In the genomic region with DNA sequence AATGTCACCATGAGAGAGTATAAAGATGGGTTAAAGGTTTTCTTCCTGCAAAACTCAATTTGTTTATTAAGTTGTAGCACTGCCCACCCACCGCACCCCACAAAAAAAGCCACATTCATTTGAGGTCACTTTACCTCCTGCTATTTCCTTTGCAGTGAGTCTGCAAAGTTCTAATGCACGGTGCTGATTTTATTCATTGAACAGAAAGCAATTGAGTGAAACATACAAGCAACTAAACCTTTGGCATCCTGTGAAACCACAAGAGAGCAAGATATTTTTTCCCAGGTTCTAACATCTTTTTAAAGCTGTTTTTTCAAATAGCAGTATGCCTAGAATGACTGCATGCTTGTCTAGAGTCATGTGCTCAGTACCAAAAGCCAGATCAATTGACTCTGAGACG, we compare ENCODE assay signal across 11 cellular contexts. TPM values are rescaled to one million over a fixed set of nuclear protein-coding genes. Genes with fewer than 3 reads are reported as not detected.
A peak's percentile ranks its signal among the peaks of the same experiment; 100 is the strongest.
DNase-seq lines count a peak whose midpoint lies in the region; ATAC-seq, FAIRE-seq and TF ChIP-seq lines count a peak whose summit lies in the region.
"Had no signal": no experiment of that assay in that cellular context is flagged by ENCODE, and none has a peak within 500 bp of the region (broad histone marks: within the 10 kb centered on the region; RNA-seq: fewer than 3 reads in every experiment).

No MANE protein-coding gene starts in this region.

- no peaks in the 10 kb centered on the region for H3K9me2 ChIP-seq in OCI-LY7 (ENCODE audit: insufficient read depth, low read length)

- H3K4me3 ChIP-seq in astrocyte of the spinal cord (ENCODE audit: low read depth, low read length): no peak overlapping the region
- H3K4me3 ChIP-seq in OCI-LY7 (ENCODE audit: low read depth, low read length, poor library complexity, severe bottlenecking): no peak overlapping the region
- H3K4me3 ChIP-seq: MG63 had no signal

- peak; percentile 4 for DNase-seq in stimulated activated CD8-positive, alpha-beta memory T cell treated with anti-CD3 and anti-CD28 coated beads, Interleukin-4, amount 100 ng/mL, for 24 hours (ENCODE audit: low read depth)
- DNase-seq in stimulated activated CD8-positive, alpha-beta memory T cell treated with anti-CD3 and anti-CD28 coated beads, Interleukin-4, amount 100 ng/mL, for 48 hours: no peak
- peak; percentile 91 for DNase-seq in astrocyte of the spinal cord (ENCODE audit: low read depth, low spot score)
- DNase-seq in OCI-LY7 (ENCODE audit: low spot score): no peak
- DNase-seq in globus pallidus (ENCODE audit: low spot score): no peak
- DNase-seq in urothelium cell line (ENCODE audit: low spot score): no peak
- DNase-seq: COR-L47, MG63 had no signal

- FAIRE-seq in urothelium cell line (lab: Jason Lieb, UNC): no peak
- FAIRE-seq: islet of Langerhans had no signal

- no peaks in the 10 kb centered on the region for H3K4me1 ChIP-seq in OCI-LY7 (ENCODE audit: insufficient read depth, low read length, poor library complexity, severe bottlenecking)

- no peak overlapping the region for H3K4me2 ChIP-seq in OCI-LY7 (ENCODE audit: low read length)

- POLR2A ChIA-PET in OCI-LY7 (lab: Charles Lee): interaction anchor here (0.6 to 0.7 kb wide), 3 partner anchors 110 to 781 kb away, joined by 3 to 5 read pairs (median 3); no protein-coding TSS in a partner anchor

- ATAC-seq in HG03439 (IDR thresholded peaks at IDR 0.05; ENCODE audit: unreplicated experiment): peak; percentile 38
- no peak for ATAC-seq in HG03354 (IDR thresholded peaks at IDR 0.05; ENCODE audit: poor library complexity, severe bottlenecking, unreplicated experiment)

- CTCF ChIA-PET in OCI-LY7 (lab: Charles Lee; ENCODE audit: unreplicated experiment): no interaction called here

- no peaks in the 10 kb centered on the region for H3K36me3 ChIP-seq in OCI-LY7 (ENCODE audit: insufficient read depth, low read length)

- no TSS peak for BruUV-seq in OCI-LY7 (replicated peaks; lab: Mats Ljungman, UMichigan)

- in situ Hi-C loops in astrocyte of the spinal cord (cut with HindIII; ENCODE audit: low sequenced_read_pairs): no loop called here

- H2AFZ ChIP-seq in OCI-LY7 (ENCODE audit: low read length): no peak overlapping the region

- intact Hi-C loops in OCI-LY7 (cut with micrococcal nuclease; ENCODE audit: unreplicated experiment): no loop called here

- no peaks in the 10 kb centered on the region for H3K79me2 ChIP-seq in OCI-LY7 (ENCODE audit: insufficient read depth, low read depth, low read length)

- TF ChIP-seq CTCF in astrocyte of the spinal cord (IDR thresholded peaks at IDR 0.05; ENCODE audit: low read depth, low read length) (no peak), OCI-LY7 (conservative IDR thresholded peaks at IDR 0.05; ENCODE audit: low read length) (no peak)

- H3K27ac ChIP-seq in OCI-LY7 (ENCODE audit: low read depth, low read length, poor library complexity, severe bottlenecking): no peak overlapping the region

- no peaks in the 10 kb centered on the region for H4K20me1 ChIP-seq in OCI-LY7 (ENCODE audit: insufficient read depth, low read length)

- no peaks in the 10 kb centered on the region for H3K9me3 ChIP-seq in OCI-LY7 (ENCODE audit: low read length)
- H3K9me3 ChIP-seq: MG63 had no signal

RNA-seq across cellular contexts. Expression of gene RRAS2, which starts 39.0 kb away (rescaled TPM):
- 0.60 TPM in 1 of 2 replicates, not detected in the other for total RNA-seq in OCI-LY7 (2014; rRNA removed; shearing (Covaris generic))
- total RNA-seq in OCI-LY7 (2022): not detected in 2 replicates

Comparison
In these comparisons a context has a peak if more than half of its experiments do, and no peak if none do; other contexts are left out.
1. DNase-seq: peak in stimulated activated CD8-positive, alpha-beta memory T cell treated with anti-CD3 and anti-CD28 coated beads, Interleukin-4, amount 100 ng/mL, for 24 hours (single experiment) and astrocyte of the spinal cord (single experiment); none in stimulated activated CD8-positive, alpha-beta memory T cell treated with anti-CD3 and anti-CD28 coated beads, Interleukin-4, amount 100 ng/mL, for 48 hours (single experiment), OCI-LY7 (single experiment), globus pallidus (single experiment) and urothelium cell line (single experiment).